In the genomic region with DNA sequence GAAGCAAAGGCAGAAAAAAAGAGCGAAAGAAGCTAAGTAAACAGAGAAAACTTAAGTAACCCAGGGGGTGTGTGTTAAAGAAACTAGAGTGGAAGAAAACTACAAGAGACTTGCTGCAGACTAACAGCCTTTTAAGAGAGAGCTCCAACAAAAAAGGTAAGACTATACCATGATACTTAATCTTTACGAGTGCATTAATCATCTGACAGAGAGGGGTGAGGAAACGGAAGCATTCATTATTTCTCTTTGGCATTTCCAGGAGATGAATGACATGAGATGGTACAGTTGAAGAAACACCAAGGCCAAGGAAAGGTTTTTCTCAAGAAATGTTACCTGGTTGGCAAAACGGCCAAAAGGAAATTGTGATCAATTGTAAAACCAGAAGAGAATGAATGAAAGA, we compare ENCODE assay signal across 26 cellular contexts.
"Had no signal": no experiment of that assay in that cellular context is flagged by ENCODE, and none has a peak within 500 bp of the region (broad histone marks: within the 10 kb centered on the region; RNA-seq: fewer than 3 reads in every experiment).

No MANE protein-coding gene starts in this region.

- H3K9me3 ChIP-seq: ascending aorta, esophagus squamous epithelium, gastroesophageal sphincter had no signal

- H3K27me3 ChIP-seq: ascending aorta, esophagus squamous epithelium, gastroesophageal sphincter, heart right ventricle, hepatocyte had no signal

- H2AFZ ChIP-seq: hepatocyte had no signal

- H3K4me2 ChIP-seq: hepatocyte had no signal

- H3K36me3 ChIP-seq: ascending aorta, esophagus squamous epithelium, gastroesophageal sphincter, heart right ventricle had no signal

- H3K4me3 ChIP-seq: ascending aorta, esophagus squamous epithelium, gastroesophageal sphincter, heart right ventricle, hepatocyte had no signal

- DNase-seq: activated CD4-positive, alpha-beta memory T cell treated with anti-CD3 and anti-CD28 coated beads for 36 hours; activated CD4-positive, alpha-beta T cell treated with anti-CD3 and anti-CD28 coated beads for 36 hours; activated CD4-positive, alpha-beta T cell treated with anti-CD3 and anti-CD28 coated beads, Interleukin-2, amount 10 ng/mL, durations not matched to agents 24 days and 14 days; activated CD4-positive, CD25-positive, alpha-beta regulatory T cell; activated CD4-positive, CD25-positive, alpha-beta regulatory T cell treated with anti-CD3 and anti-CD28 coated beads, Interleukin-2, amount 50 U/mL, for 72 hours; activated CD8-positive, alpha-beta memory T cell treated with anti-CD3 and anti-CD28 coated beads, Interleukin-2, amount 10 ng/mL, durations not matched to agents 7 days and 5 days; activated CD8-positive, alpha-beta memory T cell treated with anti-CD3 and anti-CD28 coated beads, Interleukin-2, amount 50 U/mL, for 4 hours; activated CD8-positive, alpha-beta T cell treated with anti-CD3 and anti-CD28 coated beads, Interleukin-2, amount 10 ng/mL, durations not matched to agents 7 days and 5 days; activated gamma-delta T cell; activated naive CD4-positive, alpha-beta T cell; activated naive CD4-positive, alpha-beta T cell treated with anti-CD3 and anti-CD28 coated beads, Interleukin-2, amount 10 ng/mL, durations not matched to agents 7 days and 5 days; activated naive CD8-positive, alpha-beta T cell treated with anti-CD3 and anti-CD28 coated beads, Interleukin-2, amount 10 ng/mL, durations not matched to agents 7 days and 5 days; activated T-cell treated with anti-CD3 and anti-CD28 coated beads, Interleukin-2, amount 50 U/mL, for 1 hour; activated T-cell treated with anti-CD3 and anti-CD28 coated beads, Interleukin-2, amount 50 U/mL, for 48 hours; cortex of kidney; dermis blood vessel endothelial cell; effector CD4-positive, alpha-beta T cell; effector memory CD8-positive, alpha-beta T cell; esophagus squamous epithelium; foreskin melanocyte; heart right ventricle; T-helper 2 cell had no signal

- ATAC-seq: activated CD4-positive, alpha-beta T cell treated with anti-CD3 and anti-CD28 coated beads for 36 hours; activated CD8-positive, alpha-beta memory T cell treated with anti-CD3 and anti-CD28 coated beads, Interleukin-2, amount 10 ng/mL, durations not matched to agents 7 days and 5 days; activated CD8-positive, alpha-beta T cell treated with anti-CD3 and anti-CD28 coated beads, Interleukin-2, amount 10 ng/mL, durations not matched to agents 7 days and 5 days; activated naive CD4-positive, alpha-beta T cell treated with anti-CD3 and anti-CD28 coated beads, Interleukin-2, amount 50 U/mL, for 72 hours; effector memory CD8-positive, alpha-beta T cell; gastroesophageal sphincter had no signal

- H3K4me1 ChIP-seq: ascending aorta, gastroesophageal sphincter had no signal

- H3K27ac ChIP-seq: ascending aorta, gastroesophageal sphincter had no signal

- H3K79me2 ChIP-seq: hepatocyte had no signal
